ENCODE assay signal across 1 cellular context in genomic region chr3:112585782-112586181, GRCh38.
TF ChIP-seq lines count a peak whose summit lies in the region.

No MANE protein-coding gene starts in this region.

TF ChIP-seq in WTC11, 78 proteins besides CTCF, POLR2A, EP300 and RAD21 (continued from another document):
- TF ChIP-seq PRDM15 (CRISPR knock-in tag; IDR thresholded peaks at IDR 0.05) (no peak), ZNF219 (CRISPR knock-in tag; IDR thresholded peaks at IDR 0.05; ENCODE audit: borderline replicate concordance) (no peak), NR3C1 (CRISPR knock-in tag; conservative IDR thresholded peaks at IDR 0.05; ENCODE audit: low read depth) (no peak)
